ENCODE assay signal across 28 cellular contexts in genomic region chr20:33644313-33645071, GRCh38. TPM values are rescaled to one million over a fixed set of nuclear protein-coding genes. Genes with fewer than 3 reads are reported as not detected.
"Had no signal": no experiment of that assay in that cellular context is flagged by ENCODE, and none has a peak within 500 bp of the region (broad histone marks: within the 10 kb centered on the region; RNA-seq: fewer than 3 reads in every experiment).

No MANE protein-coding gene starts in this region.

- H3K27me3 ChIP-seq: adrenal gland, breast epithelium, SJSA1 had no signal

- ATAC-seq: activated CD4-positive, alpha-beta T cell treated with anti-CD3 and anti-CD28 coated beads for 36 hours; activated T-helper 17 cell treated with anti-CD3 and anti-CD28 coated beads, Interleukin-2, amount 50 U/mL, for 72 hours; Panc1; SK-N-SH treated with all-trans-retinoic acid at 6 μM for 48 hours had no signal

- H3K9me3 Mint-ChIP-seq: activated CD4-positive, alpha-beta memory T cell treated with anti-CD3 and anti-CD28 coated beads, Interleukin-2, amount 10 ng/mL, durations not matched to agents 7 days and 5 days; activated naive CD4-positive, alpha-beta T cell treated with anti-CD3 and anti-CD28 coated beads for 36 hours; activated T-helper 17 cell treated with anti-CD3 and anti-CD28 coated beads, Interleukin-2, amount 50 U/mL, for 72 hours had no signal

- H3K4me1 ChIP-seq: adrenal gland had no signal

- H3K27ac ChIP-seq: adrenal gland, breast epithelium, SJSA1, WERI-Rb-1 had no signal

- DNase-seq: activated CD4-positive, alpha-beta memory T cell treated with anti-CD3 and anti-CD28 coated beads, Interleukin-2, amount 10 ng/mL, durations not matched to agents 7 days and 5 days; activated CD4-positive, alpha-beta T cell treated with anti-CD3 and anti-CD28 coated beads for 36 hours; activated CD4-positive, alpha-beta T cell treated with anti-CD3 and anti-CD28 coated beads, Interleukin-2, amount 50 U/mL, for 1 hour; activated gamma-delta T cell; activated naive CD4-positive, alpha-beta T cell treated with anti-CD3 and anti-CD28 coated beads for 36 hours; activated T-cell treated with anti-CD3 and anti-CD28 coated beads for 4 hours; aorta; central memory CD4-positive, alpha-beta T cell; MM.1S; NCI-H1105; NCI-H1436 treated with DMSO at 0.1 percent for 48 hours; NCI-H187; NCI-H2081; NCI-H510A treated with DMSO at 0.1 percent for 48 hours; NCI-H69; NK-92 treated with Interleukin-12 subunit alpha and Interleukin-12 subunit beta, amount 100 ng/mL, for 24 hours; RPMI8226; SHP77; SW 1271; T-helper 2 cell; WERI-Rb-1 had no signal

- H3K9me3 ChIP-seq: adrenal gland, breast epithelium, SJSA1 had no signal

- H3K27me3 Mint-ChIP-seq: activated CD4-positive, alpha-beta memory T cell treated with anti-CD3 and anti-CD28 coated beads, Interleukin-2, amount 10 ng/mL, durations not matched to agents 7 days and 5 days; activated CD4-positive, alpha-beta T cell treated with anti-CD3 and anti-CD28 coated beads for 36 hours; activated naive CD8-positive, alpha-beta T cell; activated T-helper 17 cell treated with anti-CD3 and anti-CD28 coated beads, Interleukin-2, amount 50 U/mL, for 72 hours had no signal

- H3K27ac Mint-ChIP-seq: activated CD4-positive, alpha-beta memory T cell treated with anti-CD3 and anti-CD28 coated beads, Interleukin-2, amount 10 ng/mL, durations not matched to agents 7 days and 5 days; activated CD4-positive, alpha-beta T cell treated with anti-CD3 and anti-CD28 coated beads for 36 hours; activated naive CD4-positive, alpha-beta T cell treated with anti-CD3 and anti-CD28 coated beads for 36 hours; activated naive CD8-positive, alpha-beta T cell; activated T-helper 17 cell treated with anti-CD3 and anti-CD28 coated beads, Interleukin-2, amount 50 U/mL, for 72 hours had no signal

- H3K4me3 Mint-ChIP-seq: activated CD4-positive, alpha-beta memory T cell treated with anti-CD3 and anti-CD28 coated beads, Interleukin-2, amount 10 ng/mL, durations not matched to agents 7 days and 5 days; activated CD4-positive, alpha-beta T cell treated with anti-CD3 and anti-CD28 coated beads for 36 hours; activated naive CD4-positive, alpha-beta T cell treated with anti-CD3 and anti-CD28 coated beads for 36 hours; activated naive CD8-positive, alpha-beta T cell; activated T-helper 17 cell treated with anti-CD3 and anti-CD28 coated beads, Interleukin-2, amount 50 U/mL, for 72 hours had no signal

- H3K4me3 ChIP-seq: adrenal gland, breast epithelium, SJSA1 had no signal

- H3K36me3 ChIP-seq: breast epithelium had no signal

RNA-seq across cellular contexts. Expression of gene ACTL10, which starts 22.3 kb away (rescaled TPM):
- total RNA-seq: SJSA1 had no signal
